16 cellular contexts compared by ENCODE assay signal in the genomic region with DNA sequence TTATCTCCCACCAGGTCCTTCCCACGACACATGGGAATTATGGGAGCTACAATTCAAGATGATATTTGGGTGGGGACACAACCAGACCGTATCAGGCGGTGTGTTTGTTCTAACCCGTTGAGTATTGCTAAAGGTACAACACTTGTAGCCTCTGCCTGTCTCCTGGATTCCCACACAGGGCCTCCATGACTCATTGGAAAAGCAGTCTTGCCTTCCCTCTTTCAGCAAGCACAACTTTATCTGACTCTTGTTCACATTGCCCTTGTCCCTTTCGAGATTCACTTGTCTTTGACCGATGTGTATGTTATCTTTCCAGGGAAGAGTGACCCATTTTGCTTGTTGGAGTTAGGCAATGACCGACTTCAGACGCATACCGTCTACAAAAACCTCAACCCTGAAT.
A peak's percentile ranks its signal among the peaks of the same experiment; 100 is the strongest.
DNase-seq lines count a peak whose midpoint lies in the region; ATAC-seq, FAIRE-seq and TF ChIP-seq lines count a peak whose summit lies in the region.
"Had no signal": no experiment of that assay in that cellular context is flagged by ENCODE, and none has a peak within 500 bp of the region (broad histone marks: within the 10 kb centered on the region; RNA-seq: fewer than 3 reads in every experiment).

No MANE protein-coding gene starts in this region.

- H3K9me3 ChIP-seq in IMR-90 (ENCODE audit: control insufficient read depth, insufficient read depth, low read length) (no peaks in the 10 kb centered on the region), HepG2 (ENCODE audit: low read length) (no peaks in the 10 kb centered on the region)
- H3K9me3 ChIP-seq: Peyer's patch had no signal

- H3K27ac Mint-ChIP-seq in activated T-helper 1 cell treated with anti-CD3 and anti-CD28 coated beads, Interleukin-12 subunit alpha, Interleukin-12 subunit beta, Interleukin-2, Interleukin-4 antibody, amounts not matched to agents 30 ng/mL and 10 ng/mL and 1 ng/mL, durations not matched to agents 14 hours and 24 hours and 36 hours: peak overlapping the region; percentile 8
- peak overlapping the region; percentile 31 for H3K27ac Mint-ChIP-seq in stimulated activated naive B cell treated with anti-CD40 and anti-IgM and Interleukin-4, amounts not matched to agents 10 μg/mL and 1 μg/mL and 100 μg/mL, for 72 hours

- H3K4me3 Mint-ChIP-seq in activated T-helper 1 cell treated with anti-CD3 and anti-CD28 coated beads, Interleukin-12 subunit alpha, Interleukin-12 subunit beta, Interleukin-2, Interleukin-4 antibody, amounts not matched to agents 30 ng/mL and 10 ng/mL and 1 ng/mL, durations not matched to agents 14 hours and 24 hours and 36 hours: no peak overlapping the region
- no peak overlapping the region for H3K4me3 Mint-ChIP-seq in stimulated activated naive B cell treated with anti-CD40 and anti-IgM and Interleukin-4, amounts not matched to agents 10 μg/mL and 1 μg/mL and 100 μg/mL, for 72 hours

- whole genome bisulfite sequencing in IMR-90 (ENCODE audit: extremely low coverage in 2 of 2, insufficient read length in 1 of 2), 2 experiments: no CpG with 5 or more reads among the region's 9 CpGs
- 54% methylated on average over 8 of the region's 9 CpGs for WGBS in HepG2 (ENCODE audit: low lambda C conversion rate)

- CTCF ChIA-PET in IMR-90 (lab: Yijun Ruan, JAX) (no interaction called here), HepG2 (lab: Yijun Ruan, JAX; ENCODE audit: low intra/inter-chr PET ratio, low total read pairs) (no interaction called here)

- H2BK5ac ChIP-seq in IMR-90 (ENCODE audit: low read depth, low read length, poor library complexity, severe bottlenecking): no peak overlapping the region

- POLR2A ChIA-PET in IMR-90 (lab: Charles Lee; ENCODE audit: unreplicated experiment): no interaction called here
- POLR2A ChIA-PET in HepG2 (lab: Yijun Ruan, JAX): no interaction called here

- H3K27me3 ChIP-seq in IMR-90 (ENCODE audit: control insufficient read depth, insufficient read depth, low read length): no peaks in the 10 kb centered on the region
- no peaks in the 10 kb centered on the region for H3K27me3 ChIP-seq in HepG2 (ENCODE audit: control insufficient read depth in 1 of 2, insufficient read depth in 2 of 2, low read length in 2 of 2)
- H3K27me3 ChIP-seq: Peyer's patch had no signal

- H2AFZ ChIP-seq in IMR-90 (replicated peaks; ENCODE audit: low read length, poor library complexity): no peak overlapping the region
- no peak overlapping the region for H2AFZ ChIP-seq in HepG2 (ENCODE audit: low read length)

- ATAC-seq in IMR-90 (ENCODE audit: low read depth): no peak
- no peak for ATAC-seq in stimulated activated naive B cell treated with anti-CD40 and anti-IgM and Interleukin-4, amounts not matched to agents 10 μg/mL and 1 μg/mL and 100 μg/mL, for 72 hours (replicated peaks)
- no peak for ATAC-seq in GM19035 (IDR thresholded peaks at IDR 0.05; ENCODE audit: unreplicated experiment)
- ATAC-seq in HepG2: no peak

- H2BK20ac ChIP-seq in IMR-90 (ENCODE audit: low read depth, low read length): no peak overlapping the region

- H3K9ac ChIP-seq in IMR-90 (ENCODE audit: low read depth, low read length) (no peak overlapping the region), HepG2 (ENCODE audit: insufficient read depth, low read depth, low read length) (no peak overlapping the region)
- H3K9ac ChIP-seq: KMS-11 had no signal

- H3K4me1 ChIP-seq in IMR-90 (ENCODE audit: control insufficient read depth, insufficient read depth, low read length) (no peaks in the 10 kb centered on the region), HepG2 (ENCODE audit: insufficient read depth, low read length) (no peaks in the 10 kb centered on the region)

- no peak overlapping the region for H3K23ac ChIP-seq in IMR-90 (ENCODE audit: low read depth, low read length)

- FAIRE-seq in HepG2 (lab: Jason Lieb, UNC): no peak
- FAIRE-seq: GM12878, H1 had no signal

- H2AK5ac ChIP-seq in IMR-90 (ENCODE audit: low read depth, low read length): no peak overlapping the region

- no peak overlapping the region for H3K18ac ChIP-seq in IMR-90 (ENCODE audit: low read depth, low read length)

- H4K5ac ChIP-seq in IMR-90 (ENCODE audit: low read depth, low read length): no peak overlapping the region

- no peak overlapping the region for H2BK120ac ChIP-seq in IMR-90 (ENCODE audit: low read depth, low read length)

- no peaks in the 10 kb centered on the region for H3K79me2 ChIP-seq in HepG2 (ENCODE audit: insufficient read depth, low read length)

- peak; percentile 18 for DNase-seq in IMR-90
- DNase-seq in activated T-helper 1 cell treated with anti-CD3 and anti-CD28 coated beads, Interleukin-12 subunit alpha, Interleukin-12 subunit beta, Interleukin-2, Interleukin-4 antibody, amounts not matched to agents 30 ng/mL and 10 ng/mL and 1 ng/mL, durations not matched to agents 14 hours and 24 hours and 36 hours (ENCODE audit: low spot score): no peak
- peak; percentile 1 for DNase-seq in iris pigment epithelial cell (ENCODE audit: low read depth)
- no peak for DNase-seq in stimulated activated naive B cell treated with anti-CD40 and anti-IgM and Interleukin-4, amounts not matched to agents 10 μg/mL and 1 μg/mL and 100 μg/mL, for 72 hours
- no peak for DNase-seq in HepG2 (ENCODE audit: low spot score)
- no peak for DNase-seq in NCI-H1092 treated with DMSO at 0.1 percent for 48 hours (lab: John Stamatoyannopoulos, UW)
- DNase-seq: NCI-H1930, NCI-H2171, NCI-H446 treated with DMSO at 0.1 percent for 48 hours, NCI-H774, Peyer's patch had no signal

- no peak overlapping the region for H4K8ac ChIP-seq in IMR-90 (ENCODE audit: low read depth in 2 of 2, low read length in 2 of 2)

- no peaks in the 10 kb centered on the region for H3K27me3 Mint-ChIP-seq in activated T-helper 1 cell treated with anti-CD3 and anti-CD28 coated beads, Interleukin-12 subunit alpha, Interleukin-12 subunit beta, Interleukin-2, Interleukin-4 antibody, amounts not matched to agents 30 ng/mL and 10 ng/mL and 1 ng/mL, durations not matched to agents 14 hours and 24 hours and 36 hours (ENCODE audit: insufficient read depth)
- no peaks in the 10 kb centered on the region for H3K27me3 Mint-ChIP-seq in stimulated activated naive B cell treated with anti-CD40 and anti-IgM and Interleukin-4, amounts not matched to agents 10 μg/mL and 1 μg/mL and 100 μg/mL, for 72 hours

- TF ChIP-seq POLR2A in IMR-90 (IDR thresholded peaks at IDR 0.05; ENCODE audit: low read depth, low read length): no peak
- TF ChIP-seq POLR2A in HepG2 (IDR thresholded peaks at IDR 0.05; ENCODE audit: insufficient read depth in 1 of 2, low read depth in 2 of 2, low read length in 2 of 2): no peak

- no peak overlapping the region for H3K56ac ChIP-seq in IMR-90 (ENCODE audit: extremely low read depth, insufficient read depth, low read length)

- no peaks in the 10 kb centered on the region for H3K79me1 ChIP-seq in IMR-90 (ENCODE audit: low read depth in 1 of 2, low read length in 2 of 2)

- TF ChIP-seq EP300 in HepG2 (IDR thresholded peaks at IDR 0.05; ENCODE audit: low read depth in 2 of 2, low read length in 2 of 2) (no peak), HepG2 (CRISPR knock-in tag; IDR thresholded peaks at IDR 0.05; ENCODE audit: borderline replicate concordance) (no peak)

- H3K36me3 Mint-ChIP-seq in activated T-helper 1 cell treated with anti-CD3 and anti-CD28 coated beads, Interleukin-12 subunit alpha, Interleukin-12 subunit beta, Interleukin-2, Interleukin-4 antibody, amounts not matched to agents 30 ng/mL and 10 ng/mL and 1 ng/mL, durations not matched to agents 14 hours and 24 hours and 36 hours (ENCODE audit: low read depth): peaks cover 52% of the 10 kb centered on the region
- H3K36me3 Mint-ChIP-seq in stimulated activated naive B cell treated with anti-CD40 and anti-IgM and Interleukin-4, amounts not matched to agents 10 μg/mL and 1 μg/mL and 100 μg/mL, for 72 hours: peaks cover 30 to 53% of the 10 kb centered on the region in 2 donors

- H2AK9ac ChIP-seq in IMR-90 (replicated peaks; ENCODE audit: low read depth, low read length, poor library complexity): no peak overlapping the region

- no peak overlapping the region for H3K4me3 ChIP-seq in IMR-90 (ENCODE audit: insufficient read depth, low read depth, low read length)
- no peak overlapping the region for H3K4me3 ChIP-seq in HepG2 (replicated peaks in 1 of 3; ENCODE audit: insufficient read depth in 1 of 3, low read depth in 2 of 3, low read length in 3 of 3)
- H3K4me3 ChIP-seq: GM12878, Peyer's patch had no signal

- TF ChIP-seq RAD21 in IMR-90 (IDR thresholded peaks at IDR 0.05; ENCODE audit: low read length): no peak
- no peak for TF ChIP-seq RAD21 in HepG2 (CRISPR knock-in tag; IDR thresholded peaks at IDR 0.05)

- no TSS peak for BruUV-seq in IMR-90 (replicated peaks; lab: Mats Ljungman, UMichigan)
- BruUV-seq in HepG2 (replicated peaks; lab: Mats Ljungman, UMichigan): no TSS peak

- no peaks in the 10 kb centered on the region for H4K20me1 ChIP-seq in IMR-90 (ENCODE audit: insufficient read depth, low read length)
- H4K20me1 ChIP-seq in HepG2 (ENCODE audit: insufficient read depth, low read length): no peaks in the 10 kb centered on the region

- H3K9me1 ChIP-seq in IMR-90 (ENCODE audit: insufficient read depth, low read length): no peaks in the 10 kb centered on the region

- no peak overlapping the region for H3K27ac ChIP-seq in IMR-90 (ENCODE audit: insufficient read depth, low read length)
- H3K27ac ChIP-seq in HepG2 (ENCODE audit: extremely low read length, insufficient read depth, low read length): no peak overlapping the region
- H3K27ac ChIP-seq: HL-60, KMS-11, Peyer's patch had no signal

- TF ChIP-seq CTCF in IMR-90 (conservative IDR thresholded peaks at IDR 0.05; ENCODE audit: low read depth, low read length): no peak
- TF ChIP-seq CTCF in HepG2 (CRISPR knock-in tag; IDR thresholded peaks at IDR 0.05): no peak

- H3K4ac ChIP-seq in IMR-90 (ENCODE audit: low read depth, low read length): no peak overlapping the region

- H3K4me1 Mint-ChIP-seq in activated T-helper 1 cell treated with anti-CD3 and anti-CD28 coated beads, Interleukin-12 subunit alpha, Interleukin-12 subunit beta, Interleukin-2, Interleukin-4 antibody, amounts not matched to agents 30 ng/mL and 10 ng/mL and 1 ng/mL, durations not matched to agents 14 hours and 24 hours and 36 hours (ENCODE audit: low read depth): peaks cover 18% of the 10 kb centered on the region
- H3K4me1 Mint-ChIP-seq in stimulated activated naive B cell treated with anti-CD40 and anti-IgM and Interleukin-4, amounts not matched to agents 10 μg/mL and 1 μg/mL and 100 μg/mL, for 72 hours: peaks cover 23 to 35% of the 10 kb centered on the region in 2 donors

- no peak overlapping the region for H2BK15ac ChIP-seq in IMR-90 (ENCODE audit: low read depth, low read length)

- H3K4me2 ChIP-seq in IMR-90 (ENCODE audit: low read depth, low read length) (no peak overlapping the region), HepG2 (ENCODE audit: low read depth, low read length) (no peak overlapping the region)
- H3K4me2 ChIP-seq: KMS-11 had no signal

- no peaks in the 10 kb centered on the region for H3K9me3 Mint-ChIP-seq in activated T-helper 1 cell treated with anti-CD3 and anti-CD28 coated beads, Interleukin-12 subunit alpha, Interleukin-12 subunit beta, Interleukin-2, Interleukin-4 antibody, amounts not matched to agents 30 ng/mL and 10 ng/mL and 1 ng/mL, durations not matched to agents 14 hours and 24 hours and 36 hours
- no peaks in the 10 kb centered on the region for H3K9me3 Mint-ChIP-seq in stimulated activated naive B cell treated with anti-CD40 and anti-IgM and Interleukin-4, amounts not matched to agents 10 μg/mL and 1 μg/mL and 100 μg/mL, for 72 hours

- no peak overlapping the region for H3K14ac ChIP-seq in IMR-90 (replicated peaks; ENCODE audit: low read depth, low read length)

- H4K91ac ChIP-seq in IMR-90 (ENCODE audit: insufficient read depth, low read depth, low read length): no peak overlapping the region

- in situ Hi-C loops in IMR-90 (cut with MboI; ENCODE audit: low sequenced_read_pairs) (no loop called here), HepG2 (cut with HindIII; ENCODE audit: extremely low pct_ligation_motif_present, low pct_unique_long_range_greater_than_20kb) (no loop called here)

- dilution Hi-C loops in IMR-90 (cut with HindIII; ENCODE audit: low sequenced_read_pairs, unreplicated experiment): no loop called here

- H3K36me3 ChIP-seq in IMR-90 (ENCODE audit: control insufficient read depth, insufficient read depth, low read length) (no peaks in the 10 kb centered on the region), HepG2 (replicated peaks in 1 of 2; ENCODE audit: control insufficient read depth in 1 of 2, insufficient read depth in 2 of 2, low read length in 2 of 2) (no peaks in the 10 kb centered on the region)

- intact Hi-C loops in IMR-90 (cut with micrococcal nuclease) (no loop called here), HepG2 (cut with micrococcal nuclease; ENCODE audit: unreplicated experiment) (no loop called here)
- intact Hi-C loops in activated T-helper 1 cell treated with anti-CD3 and anti-CD28 coated beads, Interleukin-12 subunit alpha, Interleukin-12 subunit beta, Interleukin-2, Interleukin-4 antibody, amounts not matched to agents 30 ng/mL and 10 ng/mL and 1 ng/mL, durations not matched to agents 14 hours and 24 hours and 36 hours (cut with micrococcal nuclease): no loop called here

Comparison
In these comparisons a context has a peak if more than half of its experiments do, and no peak if none do; other contexts are left out.
1. DNase-seq: peak in IMR-90 (single experiment) and iris pigment epithelial cell (single experiment); none in activated T-helper 1 cell treated with anti-CD3 and anti-CD28 coated beads, Interleukin-12 subunit alpha, Interleukin-12 subunit beta, Interleukin-2, Interleukin-4 antibody, amounts not matched to agents 30 ng/mL and 10 ng/mL and 1 ng/mL, durations not matched to agents 14 hours and 24 hours and 36 hours (single experiment), stimulated activated naive B cell treated with anti-CD40 and anti-IgM and Interleukin-4, amounts not matched to agents 10 μg/mL and 1 μg/mL and 100 μg/mL, for 72 hours (single experiment), HepG2 (single experiment) and NCI-H1092 treated with DMSO at 0.1 percent for 48 hours (single experiment).